13 cellular contexts compared by ENCODE assay signal in genomic region chr15:38702178-38702912, GRCh38.
DNase-seq lines count a peak whose midpoint lies in the region; ATAC-seq, FAIRE-seq and TF ChIP-seq lines count a peak whose summit lies in the region.
"Had no signal": no experiment of that assay in that cellular context is flagged by ENCODE, and none has a peak within 500 bp of the region (broad histone marks: within the 10 kb centered on the region; RNA-seq: fewer than 3 reads in every experiment).

No MANE protein-coding gene starts in this region.

- CTCF ChIA-PET in PC-9 (lab: Charles Lee) = interaction anchor here (0.8 to 1.1 kb wide), 2 partner anchors 139 to 262 kb away, joined by 3 to 4 read pairs; no protein-coding TSS in a partner anchor

- H3K27me3 ChIP-seq in PC-9 (ENCODE audit: insufficient read depth, low read depth) = no peaks in the 10 kb centered on the region
- no peaks in the 10 kb centered on the region for H3K27me3 ChIP-seq in hepatocyte
- no peaks in the 10 kb centered on the region for H3K27me3 ChIP-seq in thyroid gland
- H3K27me3 ChIP-seq: SJSA1 had no signal

- H3F3A ChIP-seq in PC-9 (ENCODE audit: insufficient read depth, low read depth) = peaks cover 11% of the 10 kb centered on the region; the same call in 1 of the 2 replicates

- intact Hi-C loops in PC-9 (cut with micrococcal nuclease; ENCODE audit: unreplicated experiment) (loop anchor here (5.0 to 10.0 kb wide), 4 partner anchors 140 to 1232 kb away; partner anchors contain the start of genes EIF2AK4, FSIP1 and RASGRP1), thyroid gland (cut with DNase I) (no loop called here)

- ATAC-seq in HG02759 (IDR thresholded peaks at IDR 0.05; ENCODE audit: unreplicated experiment) = no peak
- ATAC-seq: activated CD4-positive, CD25-positive, alpha-beta regulatory T cell treated with anti-CD3 and anti-CD28 coated beads, Interleukin-2, amount 50 U/mL, for 24 hours had no signal

- no peaks in the 10 kb centered on the region for H3K36me3 ChIP-seq in PC-9 (ENCODE audit: low read depth)
- no peaks in the 10 kb centered on the region for H3K36me3 ChIP-seq in hepatocyte (replicated peaks; ENCODE audit: insufficient read depth, low read depth)
- H3K36me3 ChIP-seq in thyroid gland = no peaks in the 10 kb centered on the region
- H3K36me3 ChIP-seq: cardiac muscle cell, SJSA1 had no signal

- H3K9me3 ChIP-seq in PC-9 (ENCODE audit: insufficient read depth, low read depth) (no peaks in the 10 kb centered on the region), hepatocyte (ENCODE audit: low read depth) (no peaks in the 10 kb centered on the region), thyroid gland (no peaks in the 10 kb centered on the region)
- H3K9me3 ChIP-seq: SJSA1 had no signal

- H3K4me2 ChIP-seq in PC-9 (peak overlapping the region; percentile 40), hepatocyte (no peak overlapping the region)

- no TSS peak for BruUV-seq in PC-9 (replicated peaks; lab: Mats Ljungman, UMichigan)

- DNase-seq in NCI-H1417 (lab: John Stamatoyannopoulos, UW) (peak; percentile 6 to 85 (median 51)), NCI-H1417 treated with DMSO at 0.1 percent for 48 hours (lab: John Stamatoyannopoulos, UW) (no peak), PC-9 (peak; percentile 72 to 78), hepatocyte (ENCODE audit: low spot score) (peak; percentile 86), thyroid gland (peak; percentile 16 to 43), NCI-H187 treated with DMSO at 0.1 percent for 48 hours (lab: John Stamatoyannopoulos, UW) (no peak), HTR-8/SVneo (ENCODE audit: insufficient read length, low spot score) (no peak)
- DNase-seq: NCI-H2107 had no signal

- no peak for TF ChIP-seq CTCF in PC-9 (conservative IDR thresholded peaks at IDR 0.05)
- no peak for TF ChIP-seq CTCF in hepatocyte (IDR thresholded peaks at IDR 0.05; ENCODE audit: poor library complexity)
- no peak for TF ChIP-seq CTCF in thyroid gland (IDR thresholded peaks at IDR 0.05)

- no peak for TF ChIP-seq POLR2A in thyroid gland (IDR thresholded peaks at IDR 0.05)

- H4K20me1 ChIP-seq in PC-9 (ENCODE audit: insufficient read depth) (no peaks in the 10 kb centered on the region), hepatocyte (ENCODE audit: insufficient read depth, poor library complexity, severe bottlenecking) (no peaks in the 10 kb centered on the region)

- H3K4me3 ChIP-seq in PC-9 (no peak overlapping the region), hepatocyte (no peak overlapping the region), thyroid gland (replicated peaks in 1 of 3) (no peak overlapping the region)
- H3K4me3 ChIP-seq: cardiac muscle cell, SJSA1 had no signal

- H3K9me2 ChIP-seq in PC-9 (ENCODE audit: insufficient read depth) (no peaks in the 10 kb centered on the region), hepatocyte (replicated peaks; ENCODE audit: insufficient read depth) (no peaks in the 10 kb centered on the region)

- no peaks in the 10 kb centered on the region for H3K79me2 ChIP-seq in PC-9 (ENCODE audit: low read depth)
- H3K79me2 ChIP-seq in hepatocyte = no peaks in the 10 kb centered on the region

- peaks cover 16% of the 10 kb centered on the region for H3K4me1 ChIP-seq in PC-9 (replicated peaks; ENCODE audit: insufficient read depth)
- no peaks in the 10 kb centered on the region for H3K4me1 ChIP-seq in hepatocyte (ENCODE audit: insufficient read depth)
- no peaks in the 10 kb centered on the region for H3K4me1 ChIP-seq in thyroid gland

- WGBS in hepatocyte (ENCODE audit: low lambda C conversion rate, missing lambda C conversion rate) = 24% methylated on average over 3 of the region's 3 CpGs
- 68 to 69% methylated on average over 3 of the region's 3 CpGs for WGBS in thyroid gland, 2 donors

- POLR2A ChIA-PET in PC-9 (lab: Charles Lee; ENCODE audit: unreplicated experiment) = interaction anchor here (0.6 to 1.3 kb wide), 7 partner anchors 12 to 1186 kb away, joined by 3 to 5 read pairs (median 4); partner anchors contain the start of gene THBS1

- FAIRE-seq in HTR-8/SVneo (lab: Jason Lieb, UNC) = no peak
- FAIRE-seq: islet of Langerhans had no signal

- H2AFZ ChIP-seq in PC-9 (no peak overlapping the region), hepatocyte (no peak overlapping the region)

- H3K27ac ChIP-seq in PC-9 (no peak overlapping the region), hepatocyte (no peak overlapping the region), thyroid gland (no peak overlapping the region)
- H3K27ac ChIP-seq: cardiac muscle cell, SJSA1 had no signal

Comparison
In these comparisons a context has a peak if more than half of its experiments do, and no peak if none do; other contexts are left out.
1. DNase-seq: peak in NCI-H1417 (3 of 3), PC-9 (2 of 2), hepatocyte (single experiment) and thyroid gland (2 of 2); none in NCI-H1417 treated with DMSO at 0.1 percent for 48 hours (single experiment), NCI-H187 treated with DMSO at 0.1 percent for 48 hours (single experiment) and HTR-8/SVneo (single experiment).